15 cellular contexts compared by ENCODE assay signal in genomic region chr2:126381081-126381480, GRCh38.
DNase-seq lines count a peak whose midpoint lies in the region; ATAC-seq and TF ChIP-seq lines count a peak whose summit lies in the region.
"Had no signal": no experiment of that assay in that cellular context is flagged by ENCODE, and none has a peak within 500 bp of the region (broad histone marks: within the 10 kb centered on the region; RNA-seq: fewer than 3 reads in every experiment).

No MANE protein-coding gene starts in this region.

- H3K4me3 ChIP-seq in body of pancreas, result no peak overlapping the region
- H3K4me3 ChIP-seq: A549 had no signal

- 69 to 76% methylated on average over 8 of the region's 8 CpGs for WGBS in body of pancreas, 2 donors

- intact Hi-C loops in body of pancreas (cut with DNase I), result no loop called here

- no peak for TF ChIP-seq CTCF in body of pancreas (IDR thresholded peaks at IDR 0.05)

- TF ChIP-seq POLR2A in body of pancreas (IDR thresholded peaks at IDR 0.05), result no peak

- DNase-seq in body of pancreas, result no peak
- peak; percentile 66 for DNase-seq in globus pallidus (ENCODE audit: low spot score)
- DNase-seq in midbrain (lab: John Stamatoyannopoulos, UW), result peak; percentile 54
- DNase-seq in substantia nigra (lab: John Stamatoyannopoulos, UW), result peak in 28 of 49 donors; percentile 1 to 59 (median 17)
- DNase-seq in HK-2 (ENCODE audit: unreplicated experiment), result no peak
- DNase-seq in stimulated activated naive CD4-positive, alpha-beta T cell (lab: John Stamatoyannopoulos, UW), result no peak
- no peak for DNase-seq in HuH-7.5 (ENCODE audit: low spot score)
- DNase-seq in amniotic stem cell (lab: John Stamatoyannopoulos, UW), result no peak
- DNase-seq: CD8-positive, alpha-beta T cell; COR-L47; DMS153; DMS79 treated with DMSO at 0.1 percent for 48 hours; EL had no signal

- peak; percentile 48 for ATAC-seq in body of pancreas
- ATAC-seq: A549; CD8-positive, alpha-beta T cell; HCT116 had no signal

- no peaks in the 10 kb centered on the region for H3K36me3 ChIP-seq in body of pancreas (replicated peaks in 1 of 2; ENCODE audit: insufficient read depth in 1 of 2, low read depth in 2 of 2)

- no peak overlapping the region for H3K27ac ChIP-seq in body of pancreas
- H3K27ac ChIP-seq in substantia nigra (ENCODE audit: low read depth, low read length, poor library complexity, severe bottlenecking), result no peak overlapping the region
- H3K27ac ChIP-seq: A549 had no signal

- H3K9me3 ChIP-seq in body of pancreas, result no peaks in the 10 kb centered on the region
- H3K9me3 ChIP-seq: A549 had no signal

- peaks cover 22% of the 10 kb centered on the region for H3K4me1 ChIP-seq in body of pancreas
- H3K4me1 ChIP-seq: A549 had no signal

- H3K27me3 ChIP-seq in body of pancreas, result no peaks in the 10 kb centered on the region

Comparison
In these comparisons a context has a peak if more than half of its experiments do, and no peak if none do; other contexts are left out.
1. DNase-seq: peak in globus pallidus (single experiment), midbrain (single experiment) and substantia nigra (28 of 49); none in body of pancreas (0 of 4), HK-2 (single experiment), stimulated activated naive CD4-positive, alpha-beta T cell (0 of 6), HuH-7.5 (single experiment) and amniotic stem cell (single experiment).